Comparison of ENCODE assay signal across 8 cellular contexts in genomic region chr7:50450691-50451051, GRCh38. TPM values are rescaled to one million over a fixed set of nuclear protein-coding genes. Genes with fewer than 3 reads are reported as not detected.
DNase-seq lines count a peak whose midpoint lies in the region; ATAC-seq and TF ChIP-seq lines count a peak whose summit lies in the region.

No MANE protein-coding gene starts in this region.

- no peaks in the 10 kb centered on the region for H3K9me3 ChIP-seq in endocrine pancreas (ENCODE audit: control insufficient read depth, low read length)

- peaks cover 12% of the 10 kb centered on the region for H3K27me3 Mint-ChIP-seq in T-helper 2 cell treated with Interferon-gamma antibody and Interleukin-4, amounts not matched to agents 5 μg/mL and 100 μg/mL, for 36 hours (ENCODE audit: low read depth)
- peaks cover 19% of the 10 kb centered on the region for H3K27me3 Mint-ChIP-seq in nephron (ENCODE audit: low read depth)

- peak; percentile 16 for ATAC-seq in HG02943 (IDR thresholded peaks at IDR 0.05; ENCODE audit: low read depth, unreplicated experiment)
- no peak for ATAC-seq in esophagus mucosa
- ATAC-seq in GM21390 (IDR thresholded peaks at IDR 0.05; ENCODE audit: unreplicated experiment), result no peak

- H3K9me3 Mint-ChIP-seq in T-helper 2 cell treated with Interferon-gamma antibody and Interleukin-4, amounts not matched to agents 5 μg/mL and 100 μg/mL, for 36 hours, result no peaks in the 10 kb centered on the region
- H3K9me3 Mint-ChIP-seq in nephron, result no peaks in the 10 kb centered on the region

- H3K4me1 ChIP-seq in endocrine pancreas (ENCODE audit: control insufficient read depth, insufficient read depth, low read length), result peaks cover 6% of the 10 kb centered on the region

- TF ChIP-seq CTCF in nephron (IDR thresholded peaks at IDR 0.05; ENCODE audit: unreplicated experiment in 3 of 3), result no peak

- DNase-seq in ELF-1 (ENCODE audit: low read depth, low spot score) (peak; percentile 11), putamen (ENCODE audit: low spot score) (no peak)
- peak; percentile 13 for DNase-seq in T-helper 2 cell treated with Interferon-gamma antibody and Interleukin-4, amounts not matched to agents 5 μg/mL and 100 μg/mL, for 36 hours (ENCODE audit: low spot score)

- peak overlapping the region; percentile 77 for H3K4me3 Mint-ChIP-seq in T-helper 2 cell treated with Interferon-gamma antibody and Interleukin-4, amounts not matched to agents 5 μg/mL and 100 μg/mL, for 36 hours
- peak overlapping the region; percentile 88 to 91 (median 88) for H3K4me3 Mint-ChIP-seq in nephron

- peaks cover 35% of the 10 kb centered on the region for H3K4me1 Mint-ChIP-seq in T-helper 2 cell treated with Interferon-gamma antibody and Interleukin-4, amounts not matched to agents 5 μg/mL and 100 μg/mL, for 36 hours (ENCODE audit: low read depth)
- H3K4me1 Mint-ChIP-seq in nephron, result peaks cover 20% of the 10 kb centered on the region

- H3K9ac ChIP-seq in endocrine pancreas (ENCODE audit: control insufficient read depth, insufficient read depth, low read length), result peak overlapping the region; percentile 73

- H3K36me3 ChIP-seq in endocrine pancreas (ENCODE audit: control insufficient read depth, insufficient read depth, low read length), result no peaks in the 10 kb centered on the region

- H3K36me3 Mint-ChIP-seq in T-helper 2 cell treated with Interferon-gamma antibody and Interleukin-4, amounts not matched to agents 5 μg/mL and 100 μg/mL, for 36 hours (ENCODE audit: low read depth), result peaks cover 21% of the 10 kb centered on the region
- peaks cover 11% of the 10 kb centered on the region for H3K36me3 Mint-ChIP-seq in nephron (ENCODE audit: low read depth)

- no peaks in the 10 kb centered on the region for H3K27me3 ChIP-seq in endocrine pancreas (ENCODE audit: control insufficient read depth, insufficient read depth, low read length)

- peak overlapping the region; percentile 38 for H3K4me3 ChIP-seq in endocrine pancreas (ENCODE audit: control insufficient read depth, insufficient read depth, low read length)

- H3K27ac Mint-ChIP-seq in T-helper 2 cell treated with Interferon-gamma antibody and Interleukin-4, amounts not matched to agents 5 μg/mL and 100 μg/mL, for 36 hours, result peak overlapping the region; percentile 94
- H3K27ac Mint-ChIP-seq in nephron, result peak overlapping the region; percentile 23 to 52 (median 49)

RNA-seq across cellular contexts. Expression of gene FIGNL1, which starts 0.5 kb away (rescaled TPM):
- total RNA-seq in esophagus mucosa, result 15.9 TPM
